In genomic region chr7:44455155-44455554, GRCh38 we compare ENCODE assay signal across 22 cellular contexts.
"Had no signal": no experiment of that assay in that cellular context is flagged by ENCODE, and none has a peak within 500 bp of the region (broad histone marks: within the 10 kb centered on the region; RNA-seq: fewer than 3 reads in every experiment).

No MANE protein-coding gene starts in this region.

- H3K4me1 ChIP-seq: Peyer's patch, SJCRH30 had no signal

- H3K36me3 ChIP-seq: brain microvascular endothelial cell had no signal

- H3K9me3 ChIP-seq: MG63, Peyer's patch, SJCRH30 had no signal

- H3K4me3 ChIP-seq: cardiac muscle cell, MG63, Peyer's patch, SJCRH30 had no signal

- ATAC-seq: SK-N-SH treated with all-trans-retinoic acid at 6 μM for 48 hours had no signal

- H3K9me3 Mint-ChIP-seq: activated T-cell treated with anti-CD3 and anti-CD28 coated beads, Interleukin-2, amount 50 U/mL, for 72 hours had no signal

- H3K4me3 Mint-ChIP-seq: activated T-cell treated with anti-CD3 and anti-CD28 coated beads, Interleukin-2, amount 50 U/mL, for 72 hours had no signal

- H3K27ac Mint-ChIP-seq: activated T-cell treated with anti-CD3 and anti-CD28 coated beads, Interleukin-2, amount 50 U/mL, for 72 hours had no signal

- DNase-seq: activated CD4-positive, alpha-beta T cell treated with anti-CD3 and anti-CD28 coated beads for 48 hours; activated CD4-positive, alpha-beta T cell treated with anti-CD3 and anti-CD28 coated beads, Interleukin-2, amount 50 U/mL, for 48 hours; activated CD8-positive, alpha-beta memory T cell treated with anti-CD3 and anti-CD28 coated beads, Interleukin-2, amount 50 U/mL, for 4 hours; activated naive CD4-positive, alpha-beta T cell treated with anti-CD3 and anti-CD28 coated beads, Interleukin-2, amount 50 U/mL, for 16 hours; activated T-cell treated with anti-CD3 and anti-CD28 coated beads, Interleukin-2, amount 50 U/mL, for 72 hours; brain microvascular endothelial cell; MG63; NCI-H1105; NCI-H1436; NCI-H1694 treated with DMSO at 0.1 percent for 48 hours; NCI-H2029 treated with DMSO at 0.1 percent for 48 hours; NCI-H510A treated with DMSO at 0.1 percent for 48 hours; NCI-H69; NK-92 treated with Interleukin-12 subunit alpha and Interleukin-12 subunit beta, amount 100 ng/mL, for 24 hours; Peyer's patch; Right ventricle myocardium superior; SJCRH30; SW 1271; T1000; WERI-Rb-1 had no signal
